ENCODE assay signal across 9 cellular contexts in the genomic region with DNA sequence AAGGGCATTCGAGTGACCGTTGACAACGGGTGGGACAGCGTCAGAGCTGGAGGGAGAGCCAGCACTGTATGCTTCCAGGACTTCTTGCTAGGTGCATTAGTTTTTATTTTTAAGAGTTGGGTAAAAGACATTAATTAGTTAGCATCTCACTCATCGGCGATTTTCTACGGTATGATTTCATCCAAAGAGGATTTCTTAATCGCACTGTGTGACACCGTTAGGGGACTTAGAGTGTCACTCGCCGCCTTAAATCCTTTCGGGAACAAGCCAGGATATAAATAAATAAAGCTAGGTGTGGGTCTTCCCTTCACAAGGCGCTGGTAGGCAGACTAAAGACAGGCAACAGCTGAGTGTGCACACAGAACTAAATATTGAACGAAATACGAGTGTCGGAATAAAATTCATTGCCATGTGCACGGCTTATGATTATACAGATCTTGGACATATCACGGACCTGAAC. TPM values are rescaled to one million over a fixed set of nuclear protein-coding genes. Genes with fewer than 3 reads are reported as not detected.
A peak's percentile ranks its signal among the peaks of the same experiment; 100 is the strongest.
DNase-seq lines count a peak whose midpoint lies in the region; ATAC-seq, FAIRE-seq and TF ChIP-seq lines count a peak whose summit lies in the region.
"Had no signal": no experiment of that assay in that cellular context is flagged by ENCODE, and none has a peak within 500 bp of the region (broad histone marks: within the 10 kb centered on the region; RNA-seq: fewer than 3 reads in every experiment).

No MANE protein-coding gene starts in this region.

- CTCF ChIA-PET in activated CD8-positive, alpha-beta memory T cell treated with anti-CD3 and anti-CD28 coated beads, Interleukin-2, amount 10 ng/mL, durations not matched to agents 7 days and 5 days (lab: Charles Lee): no interaction called here

- TF ChIP-seq EP300 in upper lobe of left lung (IDR thresholded peaks at IDR 0.05): no peak

- peaks cover 2% of the 10 kb centered on the region for H3K4me1 Mint-ChIP-seq in activated CD8-positive, alpha-beta memory T cell treated with anti-CD3 and anti-CD28 coated beads, Interleukin-2, amount 10 ng/mL, durations not matched to agents 7 days and 5 days

- no peak for DNase-seq in activated CD8-positive, alpha-beta memory T cell treated with anti-CD3 and anti-CD28 coated beads, Interleukin-2, amount 10 ng/mL, durations not matched to agents 7 days and 5 days
- DNase-seq in activated CD8-positive, alpha-beta memory T cell treated with anti-CD3 and anti-CD28 coated beads, Interleukin-2, amount 50 U/mL, for 48 hours: no peak
- DNase-seq in bronchial epithelial cell (ENCODE audit: low read depth) (no peak), lower lobe of right lung (no peak), upper lobe of left lung (no peak), NCI-H187 treated with DMSO at 0.1 percent for 48 hours (lab: John Stamatoyannopoulos, UW) (no peak)

- H3K36me3 ChIP-seq in bronchial epithelial cell (ENCODE audit: control insufficient read depth, insufficient read depth, low read length): no peaks in the 10 kb centered on the region
- no peaks in the 10 kb centered on the region for H3K36me3 ChIP-seq in lower lobe of right lung
- H3K36me3 ChIP-seq in upper lobe of left lung: no peaks in the 10 kb centered on the region

- H3K9me3 Mint-ChIP-seq in activated CD8-positive, alpha-beta memory T cell treated with anti-CD3 and anti-CD28 coated beads, Interleukin-2, amount 10 ng/mL, durations not matched to agents 7 days and 5 days (ENCODE audit: low read depth): no peaks in the 10 kb centered on the region

- WGBS in upper lobe of left lung, 2 donors: 3 to 6% methylated on average over 18 of the region's 18 CpGs

- H3K27me3 ChIP-seq in bronchial epithelial cell (ENCODE audit: control insufficient read depth, insufficient read depth, low read length) (peaks cover 15% of the 10 kb centered on the region), lower lobe of right lung (ENCODE audit: low read depth) (no peaks in the 10 kb centered on the region), upper lobe of left lung (no peaks in the 10 kb centered on the region)

- H3K4me3 Mint-ChIP-seq in activated CD8-positive, alpha-beta memory T cell treated with anti-CD3 and anti-CD28 coated beads, Interleukin-2, amount 10 ng/mL, durations not matched to agents 7 days and 5 days: no peak overlapping the region

- H3K36me3 Mint-ChIP-seq in activated CD8-positive, alpha-beta memory T cell treated with anti-CD3 and anti-CD28 coated beads, Interleukin-2, amount 10 ng/mL, durations not matched to agents 7 days and 5 days: peaks cover 2% of the 10 kb centered on the region

- intact Hi-C loops in lower lobe of right lung (cut with DNase I): no loop called here

- H3K9me3 ChIP-seq in lower lobe of right lung: no peaks in the 10 kb centered on the region
- H3K9me3 ChIP-seq in upper lobe of left lung: no peaks in the 10 kb centered on the region

- no peak for TF ChIP-seq CTCF in bronchial epithelial cell (IDR thresholded peaks at IDR 0.05; ENCODE audit: insufficient read depth, low read length, severe bottlenecking)
- no peak for TF ChIP-seq CTCF in lower lobe of right lung (IDR thresholded peaks at IDR 0.05)
- TF ChIP-seq CTCF in upper lobe of left lung (IDR thresholded peaks at IDR 0.05): no peak

- no peak for ATAC-seq in activated CD8-positive, alpha-beta memory T cell treated with anti-CD3 and anti-CD28 coated beads, Interleukin-2, amount 10 ng/mL, durations not matched to agents 7 days and 5 days
- ATAC-seq in lower lobe of right lung (peak in 1 of 2 donors; percentile 9), upper lobe of left lung (ENCODE audit: low FRiP score in 2 of 2) (peak in 1 of 2 donors; percentile 61), GM21576 (IDR thresholded peaks at IDR 0.05; ENCODE audit: unreplicated experiment) (no peak), HG03108 (IDR thresholded peaks at IDR 0.05; ENCODE audit: unreplicated experiment) (no peak)

- peak overlapping the region; percentile 28 for H3K27ac ChIP-seq in lower lobe of right lung
- peak overlapping the region in 2 of 4 donors; percentile 67 to 76 for H3K27ac ChIP-seq in upper lobe of left lung

- TF ChIP-seq POLR2A in upper lobe of left lung (IDR thresholded peaks at IDR 0.05): no peak

- peaks cover 22% of the 10 kb centered on the region for H3K27me3 Mint-ChIP-seq in activated CD8-positive, alpha-beta memory T cell treated with anti-CD3 and anti-CD28 coated beads, Interleukin-2, amount 10 ng/mL, durations not matched to agents 7 days and 5 days

- peak overlapping the region; percentile 40 for H3K27ac Mint-ChIP-seq in activated CD8-positive, alpha-beta memory T cell treated with anti-CD3 and anti-CD28 coated beads, Interleukin-2, amount 10 ng/mL, durations not matched to agents 7 days and 5 days

- H3K4me1 ChIP-seq in lower lobe of right lung (no peaks in the 10 kb centered on the region), upper lobe of left lung (peaks cover 0 to 8% (median 1%) of the 10 kb centered on the region in 4 donors)

- peak overlapping the region; percentile 43 for H3K4me3 ChIP-seq in bronchial epithelial cell (ENCODE audit: low read depth, low read length)
- peak overlapping the region; percentile 57 for H3K4me3 ChIP-seq in lower lobe of right lung
- peak overlapping the region in 3 of 4 donors; percentile 55 to 66 (median 61) for H3K4me3 ChIP-seq in upper lobe of left lung

- no peak for FAIRE-seq in bronchial epithelial cell (lab: Jason Lieb, UNC)

RNA-seq across cellular contexts. Expression of a gene that starts 0.9 kb away (rescaled TPM):
- under 1 TPM in 1 of 2 experiments, not detected in 1; 0.42 TPM for total RNA-seq in activated CD8-positive, alpha-beta memory T cell treated with anti-CD3 and anti-CD28 coated beads, Interleukin-2, amount 10 ng/mL, durations not matched to agents 7 days and 5 days
- under 0.01 TPM in 1 of 2 replicates, not detected in the other for total RNA-seq in bronchial epithelial cell
- total RNA-seq in lower lobe of right lung: 3.4 TPM
- 1 to 10 TPM in 5 of 6 donors, under 1 TPM in 1; 0.67 to 3.1 (median 2.0) TPM for total RNA-seq in upper lobe of left lung
- total RNA-seq: mononuclear cell had no signal
